11 cellular contexts compared by ENCODE assay signal in the genomic region with DNA sequence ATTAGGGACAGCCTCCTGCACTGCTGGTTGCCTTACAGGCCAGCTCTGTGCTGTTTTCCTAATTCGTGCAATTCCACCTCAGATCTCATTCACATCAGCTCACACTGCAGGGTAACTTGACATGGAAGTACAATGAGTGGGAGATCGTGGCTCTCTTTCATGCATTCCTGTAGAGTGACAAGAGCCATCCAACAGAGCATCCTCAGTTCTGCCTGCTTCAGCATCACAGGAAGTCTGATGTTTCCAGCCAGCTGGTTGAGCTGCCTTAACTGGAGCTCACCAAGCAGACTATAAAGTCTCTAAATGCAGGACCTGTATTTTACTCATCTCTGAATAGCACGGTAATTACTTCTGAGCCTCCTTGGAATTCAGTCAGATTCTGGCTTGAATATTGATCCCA. TPM values are rescaled to one million over a fixed set of nuclear protein-coding genes. Genes with fewer than 3 reads are reported as not detected.
DNase-seq lines count a peak whose midpoint lies in the region; ATAC-seq lines count a peak whose summit lies in the region.
"Had no signal": no experiment of that assay in that cellular context is flagged by ENCODE, and none has a peak within 500 bp of the region (broad histone marks: within the 10 kb centered on the region; RNA-seq: fewer than 3 reads in every experiment).

No MANE protein-coding gene starts in this region.

- CTCF ChIA-PET in activated CD4-positive, alpha-beta memory T cell treated with anti-CD3 and anti-CD28 coated beads, Interleukin-2, amount 10 ng/mL, durations not matched to agents 7 days and 5 days (lab: Charles Lee): interaction anchor here (0.7 to 2.1 kb wide), 4 partner anchors 206 to 871 kb away, joined by 3 to 11 read pairs (median 5); a partner anchor contains a TSS
- CTCF ChIA-PET in activated CD4-positive, alpha-beta memory T cell treated with anti-CD3 and anti-CD28 coated beads for 36 hours (lab: Charles Lee): interaction anchor here (1.3 to 1.9 kb wide), 2 partner anchors 40 to 973 kb away, joined by 3 to 5 read pairs; no protein-coding TSS in a partner anchor

- peaks cover 3% of the 10 kb centered on the region for H3K36me3 ChIP-seq in MG63

- DNase-seq in activated CD4-positive, alpha-beta memory T cell treated with anti-CD3 and anti-CD28 coated beads, Interleukin-2, amount 10 ng/mL, durations not matched to agents 7 days and 5 days: no peak
- no peak for DNase-seq in activated CD4-positive, alpha-beta memory T cell treated with anti-CD3 and anti-CD28 coated beads for 36 hours
- DNase-seq in MG63: peak; percentile 18
- DNase-seq in effector memory CD8-positive, alpha-beta T cell: no peak
- no peak for DNase-seq in stimulated activated effector memory CD8-positive, alpha-beta T cell treated with anti-CD3 and anti-CD28 coated beads, Interleukin-12 subunit alpha, Interleukin-12 subunit beta, amount 100 ng/mL, for 72 hours (ENCODE audit: low spot score in 2 of 2)
- DNase-seq in effector CD8-positive, alpha-beta T cell (lab: John Stamatoyannopoulos, UW): no peak
- DNase-seq: NCI-H1092, NCI-H82 had no signal

- H3K9me3 ChIP-seq in MG63: no peaks in the 10 kb centered on the region

- POLR2A ChIA-PET in activated CD4-positive, alpha-beta memory T cell treated with anti-CD3 and anti-CD28 coated beads, Interleukin-2, amount 10 ng/mL, durations not matched to agents 7 days and 5 days (lab: Charles Lee): interaction anchor here (0.7 to 5.2 kb wide), 8 partner anchors 23 to 514 kb away, joined by 3 to 51 read pairs (median 8); a partner anchor contains a TSS
- POLR2A ChIA-PET in activated CD4-positive, alpha-beta memory T cell treated with anti-CD3 and anti-CD28 coated beads for 36 hours (lab: Charles Lee): interaction anchor here (1.7 kb wide), 1 partner anchor 206 kb away, joined by 5 read pairs; a partner anchor contains a TSS

- H3K27ac Mint-ChIP-seq in activated CD4-positive, alpha-beta memory T cell treated with anti-CD3 and anti-CD28 coated beads, Interleukin-2, amount 10 ng/mL, durations not matched to agents 7 days and 5 days: no peak overlapping the region
- H3K27ac Mint-ChIP-seq in activated CD4-positive, alpha-beta memory T cell treated with anti-CD3 and anti-CD28 coated beads for 36 hours: no peak overlapping the region
- peak overlapping the region; percentile 95 to 98 for H3K27ac Mint-ChIP-seq in effector memory CD8-positive, alpha-beta T cell
- peak overlapping the region; percentile 96 for H3K27ac Mint-ChIP-seq in stimulated activated effector memory CD8-positive, alpha-beta T cell treated with anti-CD3 and anti-CD28 coated beads, Interleukin-12 subunit alpha, Interleukin-12 subunit beta, amount 100 ng/mL, for 72 hours

- ATAC-seq in effector memory CD8-positive, alpha-beta T cell (replicated peaks): no peak
- no peak for ATAC-seq in stimulated activated effector memory CD8-positive, alpha-beta T cell treated with anti-CD3 and anti-CD28 coated beads, Interleukin-12 subunit alpha, Interleukin-12 subunit beta, amount 100 ng/mL, for 72 hours
- ATAC-seq in HG03442 (IDR thresholded peaks at IDR 0.05; ENCODE audit: unreplicated experiment): no peak
- no peak for ATAC-seq in GM18498 (IDR thresholded peaks at IDR 0.05; ENCODE audit: unreplicated experiment)

- peaks cover 54% of the 10 kb centered on the region for H3K4me1 Mint-ChIP-seq in activated CD4-positive, alpha-beta memory T cell treated with anti-CD3 and anti-CD28 coated beads, Interleukin-2, amount 10 ng/mL, durations not matched to agents 7 days and 5 days
- peaks cover 40% of the 10 kb centered on the region for H3K4me1 Mint-ChIP-seq in activated CD4-positive, alpha-beta memory T cell treated with anti-CD3 and anti-CD28 coated beads for 36 hours (ENCODE audit: low read depth)
- peaks cover 23 to 48% of the 10 kb centered on the region in 2 donors for H3K4me1 Mint-ChIP-seq in effector memory CD8-positive, alpha-beta T cell (ENCODE audit: low read depth in 2 of 2)
- peaks cover 33% of the 10 kb centered on the region for H3K4me1 Mint-ChIP-seq in stimulated activated effector memory CD8-positive, alpha-beta T cell treated with anti-CD3 and anti-CD28 coated beads, Interleukin-12 subunit alpha, Interleukin-12 subunit beta, amount 100 ng/mL, for 72 hours

- peaks cover 6% of the 10 kb centered on the region for H3K36me3 Mint-ChIP-seq in activated CD4-positive, alpha-beta memory T cell treated with anti-CD3 and anti-CD28 coated beads, Interleukin-2, amount 10 ng/mL, durations not matched to agents 7 days and 5 days (ENCODE audit: low read depth)
- H3K36me3 Mint-ChIP-seq in activated CD4-positive, alpha-beta memory T cell treated with anti-CD3 and anti-CD28 coated beads for 36 hours: peaks cover 3% of the 10 kb centered on the region
- H3K36me3 Mint-ChIP-seq in effector memory CD8-positive, alpha-beta T cell (ENCODE audit: insufficient read depth): peaks cover 8% of the 10 kb centered on the region
- peaks cover 25% of the 10 kb centered on the region for H3K36me3 Mint-ChIP-seq in stimulated activated effector memory CD8-positive, alpha-beta T cell treated with anti-CD3 and anti-CD28 coated beads, Interleukin-12 subunit alpha, Interleukin-12 subunit beta, amount 100 ng/mL, for 72 hours

- intact Hi-C loops in activated CD4-positive, alpha-beta memory T cell treated with anti-CD3 and anti-CD28 coated beads for 36 hours (cut with micrococcal nuclease): loop anchor here (2.0 to 10.0 kb wide), 4 partner anchors 65 to 677 kb away; a partner anchor contains a TSS

- no peak overlapping the region for H3K4me3 ChIP-seq in MG63

- no peaks in the 10 kb centered on the region for H3K27me3 Mint-ChIP-seq in activated CD4-positive, alpha-beta memory T cell treated with anti-CD3 and anti-CD28 coated beads, Interleukin-2, amount 10 ng/mL, durations not matched to agents 7 days and 5 days
- no peaks in the 10 kb centered on the region for H3K27me3 Mint-ChIP-seq in activated CD4-positive, alpha-beta memory T cell treated with anti-CD3 and anti-CD28 coated beads for 36 hours
- H3K27me3 Mint-ChIP-seq in effector memory CD8-positive, alpha-beta T cell: no peaks in the 10 kb centered on the region

- no peaks in the 10 kb centered on the region for H3K27me3 ChIP-seq in MG63

- H3K4me3 Mint-ChIP-seq in activated CD4-positive, alpha-beta memory T cell treated with anti-CD3 and anti-CD28 coated beads, Interleukin-2, amount 10 ng/mL, durations not matched to agents 7 days and 5 days: peak overlapping the region; percentile 79
- H3K4me3 Mint-ChIP-seq in activated CD4-positive, alpha-beta memory T cell treated with anti-CD3 and anti-CD28 coated beads for 36 hours: no peak overlapping the region
- peak overlapping the region; percentile 81 to 89 for H3K4me3 Mint-ChIP-seq in effector memory CD8-positive, alpha-beta T cell
- H3K4me3 Mint-ChIP-seq in stimulated activated effector memory CD8-positive, alpha-beta T cell treated with anti-CD3 and anti-CD28 coated beads, Interleukin-12 subunit alpha, Interleukin-12 subunit beta, amount 100 ng/mL, for 72 hours: peak overlapping the region; percentile 77

- H3K9me3 Mint-ChIP-seq in activated CD4-positive, alpha-beta memory T cell treated with anti-CD3 and anti-CD28 coated beads, Interleukin-2, amount 10 ng/mL, durations not matched to agents 7 days and 5 days: no peaks in the 10 kb centered on the region
- no peaks in the 10 kb centered on the region for H3K9me3 Mint-ChIP-seq in activated CD4-positive, alpha-beta memory T cell treated with anti-CD3 and anti-CD28 coated beads for 36 hours
- no peaks in the 10 kb centered on the region for H3K9me3 Mint-ChIP-seq in effector memory CD8-positive, alpha-beta T cell
- H3K9me3 Mint-ChIP-seq in stimulated activated effector memory CD8-positive, alpha-beta T cell treated with anti-CD3 and anti-CD28 coated beads, Interleukin-12 subunit alpha, Interleukin-12 subunit beta, amount 100 ng/mL, for 72 hours: no peaks in the 10 kb centered on the region

RNA-seq across cellular contexts. Expression of a gene that starts 1.6 kb away (rescaled TPM):
- 10 to 100 TPM; 24.0 to 24.9 TPM for total RNA-seq in activated CD4-positive, alpha-beta memory T cell treated with anti-CD3 and anti-CD28 coated beads, Interleukin-2, amount 10 ng/mL, durations not matched to agents 7 days and 5 days
- 10 to 100 TPM; 23.5 to 26.3 TPM for total RNA-seq in activated CD4-positive, alpha-beta memory T cell treated with anti-CD3 and anti-CD28 coated beads for 36 hours
- total RNA-seq in MG63 (2014; rRNA removed; shearing (Covaris generic); ENCODE audit: low replicate concordance): 23.4 and 35.9 TPM in 2 replicates

RNA-seq across cellular contexts. Expression of a gene that starts 38.3 kb away (rescaled TPM):
- total RNA-seq in activated CD4-positive, alpha-beta memory T cell treated with anti-CD3 and anti-CD28 coated beads, Interleukin-2, amount 10 ng/mL, durations not matched to agents 7 days and 5 days: not detected
- total RNA-seq in activated CD4-positive, alpha-beta memory T cell treated with anti-CD3 and anti-CD28 coated beads for 36 hours: not detected
- total RNA-seq in MG63 (2014; rRNA removed; shearing (Covaris generic); ENCODE audit: low replicate concordance): 0.10 TPM in 1 of 2 replicates, not detected in the other
- total RNA-seq: bronchial epithelial cell had no signal

Comparison
In these comparisons a context has a peak if more than half of its experiments do, and no peak if none do; other contexts are left out.
1. H3K27ac Mint-ChIP-seq: peak in effector memory CD8-positive, alpha-beta T cell (2 of 2) and stimulated activated effector memory CD8-positive, alpha-beta T cell treated with anti-CD3 and anti-CD28 coated beads, Interleukin-12 subunit alpha, Interleukin-12 subunit beta, amount 100 ng/mL, for 72 hours (single experiment); none in activated CD4-positive, alpha-beta memory T cell treated with anti-CD3 and anti-CD28 coated beads, Interleukin-2, amount 10 ng/mL, durations not matched to agents 7 days and 5 days (single experiment) and activated CD4-positive, alpha-beta memory T cell treated with anti-CD3 and anti-CD28 coated beads for 36 hours (single experiment).